In the genomic region with DNA sequence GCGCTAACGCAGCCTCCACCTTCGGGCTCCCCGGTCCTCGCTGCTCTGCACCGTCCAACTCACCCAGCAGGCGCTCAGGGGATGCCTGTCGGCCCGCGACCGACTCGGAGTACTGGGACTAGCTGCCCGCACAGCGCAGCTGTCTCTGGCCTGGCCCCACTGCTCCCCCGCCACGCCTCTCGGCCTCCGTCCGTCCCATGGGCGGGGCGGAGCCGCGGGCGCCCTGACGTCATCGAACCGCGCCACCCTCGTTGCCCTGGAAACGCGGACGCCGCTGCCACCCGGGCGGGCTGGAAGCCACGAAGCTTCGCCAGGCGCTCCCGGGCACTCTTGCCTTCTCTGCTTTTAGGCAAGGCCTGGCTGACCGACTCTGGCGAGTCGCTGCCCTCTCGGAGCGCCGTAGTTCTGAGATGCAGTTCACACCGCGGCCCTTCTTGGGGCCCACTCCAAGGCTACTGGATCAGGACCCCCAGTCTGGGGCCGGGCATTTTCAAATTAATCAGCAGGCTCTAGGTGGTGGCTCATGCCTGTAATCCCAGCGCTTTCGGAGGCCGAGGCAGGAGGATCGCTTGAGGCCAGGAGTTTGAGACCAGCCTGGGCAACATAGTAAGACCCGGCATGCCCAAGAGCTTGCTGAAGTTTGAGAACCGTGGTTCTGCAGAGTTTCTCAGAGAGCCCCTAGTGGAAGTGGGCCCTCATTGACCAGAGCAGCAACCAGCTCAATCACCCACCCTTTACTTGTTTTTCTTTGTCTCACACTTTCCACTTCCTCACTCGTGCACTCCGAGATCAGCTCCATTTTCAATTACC, we compare ENCODE assay signal across 8 cellular contexts. TPM values are rescaled to one million over a fixed set of nuclear protein-coding genes. Genes with fewer than 3 reads are reported as not detected.
DNase-seq lines count a peak whose midpoint lies in the region; ATAC-seq and TF ChIP-seq lines count a peak whose summit lies in the region.

No MANE protein-coding gene starts in this region.

- peaks cover 0 to 44% (median 34%) of the 10 kb centered on the region in 4 donors for H3K4me1 ChIP-seq in sigmoid colon

- H3K9me3 ChIP-seq in sigmoid colon, result no peaks in the 10 kb centered on the region

- peaks cover 0 to 9% (median 2%) of the 10 kb centered on the region in 4 donors for H3K36me3 ChIP-seq in sigmoid colon

- H3K27me3 ChIP-seq in sigmoid colon, result no peaks in the 10 kb centered on the region

- in situ Hi-C loops in astrocyte of the spinal cord (cut with HindIII; ENCODE audit: low sequenced_read_pairs), result no loop called here

- peak; percentile 61 for DNase-seq in NCI-H1436 (lab: John Stamatoyannopoulos, UW)
- DNase-seq in NCI-H1436 treated with DMSO at 0.1 percent for 48 hours (lab: John Stamatoyannopoulos, UW), result no peak
- DNase-seq in NCI-H2029 treated with DMSO at 0.1 percent for 48 hours (lab: John Stamatoyannopoulos, UW), result peak; percentile 12
- peak; percentile 97 for DNase-seq in T1000 (lab: John Stamatoyannopoulos, UW)
- peak; percentile 85 for DNase-seq in astrocyte of the spinal cord (ENCODE audit: low read depth, low spot score)
- peak; percentile 56 to 95 (median 88) for DNase-seq in hypothalamus (lab: John Stamatoyannopoulos, UW)
- peak; percentile 94 for DNase-seq in sigmoid colon

- 2 to 3% methylated on average over 56 of the region's 56 CpGs for WGBS in sigmoid colon, 2 donors

- intact Hi-C loops in sigmoid colon (cut with DNase I), result loop anchor here (1.0 to 5.0 kb wide), 2 partner anchors 12 to 271 kb away; a partner anchor contains a TSS

- H3K4me3 ChIP-seq in astrocyte of the spinal cord (ENCODE audit: low read depth, low read length) (peak overlapping the region; percentile 73), sigmoid colon (peak overlapping the region; percentile 77 to 98 (median 94))

- peak; percentile 54 to 63 for TF ChIP-seq POLR2A in sigmoid colon (IDR thresholded peaks at IDR 0.05)

- peak; percentile 92 for ATAC-seq in HG02981 (IDR thresholded peaks at IDR 0.05; ENCODE audit: unreplicated experiment)

- peak overlapping the region; percentile 86 to 95 (median 92) for H3K27ac ChIP-seq in sigmoid colon

- peak; percentile 66 for TF ChIP-seq CTCF in astrocyte of the spinal cord (IDR thresholded peaks at IDR 0.05; ENCODE audit: low read depth, low read length)
- peak in 1 of 4 experiments; percentile 12 for TF ChIP-seq CTCF in sigmoid colon (IDR thresholded peaks at IDR 0.05)

- TF ChIP-seq EP300 in sigmoid colon (IDR thresholded peaks at IDR 0.05), result peak in 2 of 4 donors; percentile 42 to 72

RNA-seq across cellular contexts. Expression of a gene that starts 12.0 kb away (rescaled TPM):
- total RNA-seq in sigmoid colon, result 10 to 100 TPM; 24.8 to 51.0 (median 29.4) TPM
- polyA plus RNA-seq in sigmoid colon, result 10 to 100 TPM in 2 of 3 donors, 1 to 10 TPM in 1; 8.4 to 18.0 (median 16.9) TPM

RNA-seq across cellular contexts. Expression of a gene that starts 12.1 kb away (rescaled TPM):
- 10 to 100 TPM; 14.2 to 29.1 (median 17.0) TPM for total RNA-seq in sigmoid colon
- 1 to 10 TPM; 2.1 to 7.0 (median 5.4) TPM for polyA plus RNA-seq in sigmoid colon
